ENCODE assay signal across 10 cellular contexts in the genomic region with DNA sequence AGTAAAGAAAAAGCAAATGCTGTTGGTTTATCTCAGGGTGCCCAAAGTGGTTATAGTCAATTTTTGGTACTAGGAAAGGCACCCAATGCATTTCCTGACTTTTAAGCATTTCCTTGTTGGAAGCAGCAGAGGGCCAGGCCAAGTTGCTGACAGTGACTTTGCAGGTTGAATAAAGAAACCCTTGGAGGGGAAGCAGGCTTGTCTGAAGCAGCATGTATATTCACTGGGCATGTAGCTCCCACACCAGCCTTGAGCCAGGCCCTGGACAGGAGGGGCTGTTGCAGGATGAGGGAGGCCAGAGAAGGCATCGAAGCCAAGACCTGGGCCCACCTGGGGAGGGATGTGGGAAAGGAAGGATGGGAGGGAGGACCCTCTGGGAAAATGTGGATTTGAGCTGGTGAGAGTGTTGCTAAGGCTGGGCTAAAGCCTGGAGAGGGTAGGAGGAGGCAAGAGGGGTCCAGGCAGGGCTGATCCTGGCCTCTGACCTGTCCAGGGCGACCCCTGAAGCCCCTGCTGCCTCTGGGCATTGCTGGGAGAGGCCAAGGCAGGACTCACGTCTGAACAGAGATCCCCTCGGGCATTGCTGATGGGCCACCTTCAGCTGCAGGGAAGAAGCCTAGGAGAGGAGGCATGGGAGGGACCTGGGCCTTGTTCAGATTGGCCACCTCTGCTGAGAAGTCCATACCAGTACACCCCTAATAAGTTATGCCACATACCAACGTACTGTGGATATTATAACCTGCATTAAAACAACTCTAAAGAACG.
A peak's percentile ranks its signal among the peaks of the same experiment; 100 is the strongest.
DNase-seq lines count a peak whose midpoint lies in the region; ATAC-seq, FAIRE-seq and TF ChIP-seq lines count a peak whose summit lies in the region.
"Had no signal": no experiment of that assay in that cellular context is flagged by ENCODE, and none has a peak within 500 bp of the region (broad histone marks: within the 10 kb centered on the region; RNA-seq: fewer than 3 reads in every experiment).

No MANE protein-coding gene starts in this region.

- H4K20me1 ChIP-seq in H1 (replicated peaks in 1 of 2; ENCODE audit: control insufficient read depth in 1 of 2, insufficient read depth in 2 of 2, low read length in 2 of 2) (no peaks in the 10 kb centered on the region), osteoblast (ENCODE audit: insufficient read depth, low read length) (no peaks in the 10 kb centered on the region)

- H3K27ac Mint-ChIP-seq in CD14-positive monocyte, result peak overlapping the region; percentile 87 to 100 (median 97)

- H3K27me3 ChIP-seq in H1 (replicated peaks in 1 of 4; ENCODE audit: control insufficient read depth in 3 of 4, extremely low read depth in 1 of 4, insufficient read depth in 3 of 4, low read length in 3 of 4) (no peaks in the 10 kb centered on the region), osteoblast (ENCODE audit: insufficient read depth, low read length) (no peaks in the 10 kb centered on the region), gastrocnemius medialis (no peaks in the 10 kb centered on the region)

- DNase-seq in CD14-positive monocyte (ENCODE audit: low spot score) (no peak), M059J (ENCODE audit: low read depth) (peak; percentile 52), H1 (ENCODE audit: low read depth in 1 of 2, low spot score in 2 of 2) (no peak), osteoblast (ENCODE audit: insufficient read length, low spot score, missing footprints) (peak; percentile 76), gastrocnemius medialis (no peak), AG20443 (ENCODE audit: low spot score) (no peak), HuH-7.5 (ENCODE audit: low spot score) (no peak)

- WGBS in H1 (ENCODE audit: extremely low coverage in 1 of 2, insufficient coverage in 1 of 2, insufficient read length in 1 of 2, insufficient replicate concordance in 2 of 2, low coverage in 1 of 2, low lambda C conversion rate in 2 of 2, missing lambda C conversion rate in 1 of 2), 2 experiments, result 84% methylated on average over 6 of the region's 6 CpGs; no CpG with 5 or more reads in 1 of the 2 experiments

- peaks cover 48 to 73% of the 10 kb centered on the region in 2 donors for H3K36me3 Mint-ChIP-seq in CD14-positive monocyte

- CTCF ChIA-PET in H1 (lab: Charles Lee; ENCODE audit: partially characterized antibody), result interaction anchor here (0.9 to 2.4 kb wide), 5 partner anchors 28 to 194 kb away, joined by 3 to 9 read pairs (median 3); no protein-coding TSS in a partner anchor

- H2BK15ac ChIP-seq in H1 (ENCODE audit: low read length), result no peak overlapping the region

- H2BK5ac ChIP-seq in H1 (ENCODE audit: low read depth, low read length), result peak overlapping the region; percentile 48; the same call in 1 of the 2 replicates

- H2BK20ac ChIP-seq in H1 (ENCODE audit: low read length), result no peak overlapping the region

- TF ChIP-seq EP300 in H1 (IDR thresholded peaks at IDR 0.05; ENCODE audit: borderline replicate concordance in 1 of 2, low read depth in 2 of 2, low read length in 2 of 2), result no peak

- H3K4me1 Mint-ChIP-seq in CD14-positive monocyte, result peaks cover 98% of the 10 kb centered on the region

- H3K4me1 ChIP-seq in H1 (replicated peaks in 1 of 4; ENCODE audit: control insufficient read depth in 3 of 4, insufficient read depth in 4 of 4, low read length in 3 of 4) (peaks cover 0 to 37% (median 19%) of the 10 kb centered on the region in 4 experiments; a peak in 6 of 7 replicates), osteoblast (ENCODE audit: insufficient read depth, low read length) (peaks cover 59% of the 10 kb centered on the region), gastrocnemius medialis (peaks cover 29 to 34% of the 10 kb centered on the region in 2 donors)

- TF ChIP-seq RAD21 in H1 (IDR thresholded peaks at IDR 0.05 in 1 of 2, conservative IDR thresholded peaks at IDR 0.05 in 1 of 2; ENCODE audit: low read depth in 2 of 2, low read length in 2 of 2), result peak; percentile 7 to 12; a peak in 1 of 4 replicates

- H3K4me2 ChIP-seq in H1 (ENCODE audit: insufficient read depth in 1 of 2, low read depth in 2 of 2, low read length in 2 of 2) (no peak overlapping the region), osteoblast (ENCODE audit: insufficient read depth, low read length) (no peak overlapping the region)

- H4K91ac ChIP-seq in H1 (replicated peaks; ENCODE audit: insufficient read length, low read length), result peak overlapping the region; percentile 31

- H3K9me3 ChIP-seq in H1 (ENCODE audit: insufficient read depth in 2 of 2, low read depth in 1 of 2, low read length in 1 of 2) (no peaks in the 10 kb centered on the region), osteoblast (ENCODE audit: low read depth, low read length) (no peaks in the 10 kb centered on the region), gastrocnemius medialis (no peaks in the 10 kb centered on the region)

- no peak for FAIRE-seq in H1 (lab: Jason Lieb, UNC)
- FAIRE-seq: GM19239, islet of Langerhans had no signal

- no peak overlapping the region for H2BK120ac ChIP-seq in H1 (replicated peaks; ENCODE audit: low read depth, low read length)

- H3K23ac ChIP-seq in H1 (ENCODE audit: insufficient read length), result no peak overlapping the region

- peak overlapping the region; percentile 32 for H2BK12ac ChIP-seq in H1 (ENCODE audit: low read depth, low read length)

- in situ Hi-C loops in gastrocnemius medialis (cut with MboI; ENCODE audit: low sequenced_read_pairs in 4 of 4), result no loop called here

- no peaks in the 10 kb centered on the region for H3K79me1 ChIP-seq in H1 (ENCODE audit: low read depth, low read length)

- H3K27me3 Mint-ChIP-seq in CD14-positive monocyte (ENCODE audit: low read depth in 3 of 3), result peaks cover 0 to 13% (median 2%) of the 10 kb centered on the region in 3 donors

- no peak overlapping the region for H4K5ac ChIP-seq in H1 (ENCODE audit: insufficient read length, low read depth, low read length)

- TF ChIP-seq POLR2A in H1 (IDR thresholded peaks at IDR 0.05; ENCODE audit: control extremely low read depth in 1 of 2, low read depth in 2 of 2, low read length in 2 of 2), result no peak
- no peak for TF ChIP-seq POLR2A in gastrocnemius medialis (IDR thresholded peaks at IDR 0.05)

- peak overlapping the region in 1 of 2 donors; percentile 21 for H3K4me3 Mint-ChIP-seq in CD14-positive monocyte

- POLR2A ChIA-PET in H1 (lab: Charles Lee; ENCODE audit: partially characterized antibody), result interaction anchor here (1.1 kb wide), 1 partner anchor 13 kb away, joined by 3 read pairs; no protein-coding TSS in a partner anchor

- no peaks in the 10 kb centered on the region for H3K79me2 ChIP-seq in H1 (ENCODE audit: control insufficient read depth in 1 of 2, insufficient read depth in 2 of 2, low read length in 2 of 2)
- H3K79me2 ChIP-seq in osteoblast (ENCODE audit: insufficient read depth, low read length), result no peaks in the 10 kb centered on the region

- H3K23me2 ChIP-seq in H1 (ENCODE audit: low read depth, low read length), result no peaks in the 10 kb centered on the region

- H3K4me3 ChIP-seq in H1 (ENCODE audit: extremely low read depth in 1 of 4, insufficient read depth in 2 of 4, low read depth in 3 of 4, low read length in 4 of 4) (no peak overlapping the region; a peak in 1 of 8 replicates), osteoblast (ENCODE audit: insufficient read depth, low read length) (no peak overlapping the region), gastrocnemius medialis (no peak overlapping the region)

- H3K4ac ChIP-seq in H1 (replicated peaks; ENCODE audit: insufficient read length, low read depth, low read length), result no peak overlapping the region

- peak overlapping the region; percentile 56; the same call in 1 of the 2 replicates for H2AK5ac ChIP-seq in H1 (ENCODE audit: low read depth, low read length)

- ATAC-seq in gastrocnemius medialis, result no peak
- no peak for ATAC-seq in HG02759 (IDR thresholded peaks at IDR 0.05; ENCODE audit: unreplicated experiment)

- H4K8ac ChIP-seq in H1 (ENCODE audit: extremely low read depth, insufficient read depth, low read length), result no peak overlapping the region

- H3K18ac ChIP-seq in H1 (ENCODE audit: extremely low read depth, low read length), result no peak overlapping the region; the same call in 1 of the 2 replicates

- no peak overlapping the region for H3K14ac ChIP-seq in H1 (ENCODE audit: insufficient read length)

- H3K9me3 Mint-ChIP-seq in CD14-positive monocyte, result peaks cover 0 to 2% (median 0%) of the 10 kb centered on the region in 7 donors

- H2AFZ ChIP-seq in H1 (ENCODE audit: low read length) (no peak overlapping the region), osteoblast (ENCODE audit: low read length) (no peak overlapping the region)

- H3K36me3 ChIP-seq in H1 (ENCODE audit: control insufficient read depth in 2 of 4, insufficient read depth in 4 of 4, low read length in 3 of 4) (no peaks in the 10 kb centered on the region), osteoblast (ENCODE audit: insufficient read depth, low read length) (peaks cover 24% of the 10 kb centered on the region), gastrocnemius medialis (no peaks in the 10 kb centered on the region)

- no peak overlapping the region for H3K9ac ChIP-seq in H1 (replicated peaks in 1 of 4; ENCODE audit: extremely low read depth in 1 of 4, low read depth in 3 of 4, low read length in 3 of 4)

- H3K56ac ChIP-seq in H1 (replicated peaks; ENCODE audit: insufficient read length, low read depth, low read length), result no peak overlapping the region

- intact Hi-C loops in CD14-positive monocyte (cut with micrococcal nuclease) (no loop called here), gastrocnemius medialis (cut with DNase I; ENCODE audit: low total_unique reads) (loop anchor here (10.0 kb wide), 2 partner anchors 249 to 1439 kb away; no protein-coding TSS in a partner anchor)

- H3K27ac ChIP-seq in H1 (ENCODE audit: low read depth, low read length) (peak overlapping the region; percentile 46; the same call in 1 of the 2 replicates), osteoblast (ENCODE audit: low read depth, low read length) (peak overlapping the region; percentile 97), gastrocnemius medialis (no peak overlapping the region)

- no peak for TF ChIP-seq CTCF in CD14-positive monocyte (IDR thresholded peaks at IDR 0.05)
- no peak for TF ChIP-seq CTCF in H1 (IDR thresholded peaks at IDR 0.05; ENCODE audit: control extremely low read depth in 1 of 3, insufficient read depth in 1 of 3, low read depth in 1 of 3, low read length in 3 of 3)
- no peak for TF ChIP-seq CTCF in osteoblast (IDR thresholded peaks at IDR 0.05; ENCODE audit: extremely low read depth, low read depth, low read length)
- TF ChIP-seq CTCF in gastrocnemius medialis (IDR thresholded peaks at IDR 0.05 in 4 of 5, conservative IDR thresholded peaks at IDR 0.05 in 1 of 5), result no peak

TF ChIP-seq in H1, 55 proteins besides CTCF, POLR2A, EP300 and RAD21 (continues in another document):
- TF ChIP-seq CREB1 (IDR thresholded peaks at IDR 0.05) (no peak), CBX5 (IDR thresholded peaks at IDR 0.05; ENCODE audit: low read depth, low read length) (no peak), POLR2AphosphoS5 (IDR thresholded peaks at IDR 0.05; ENCODE audit: low read depth, low read length) (no peak)
- TF ChIP-seq, protein P1, sequence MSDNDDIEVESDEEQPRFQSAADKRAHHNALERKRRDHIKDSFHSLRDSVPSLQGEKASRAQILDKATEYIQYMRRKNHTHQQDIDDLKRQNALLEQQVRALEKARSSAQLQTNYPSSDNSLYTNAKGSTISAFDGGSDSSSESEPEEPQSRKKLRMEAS (IDR thresholded peaks at IDR 0.05), result no peak

Comparison
In these comparisons a context has a peak if more than half of its experiments do, and no peak if none do; other contexts are left out.
1. DNase-seq: peak in M059J (single experiment) and osteoblast (single experiment); none in CD14-positive monocyte (single experiment), H1 (0 of 2), gastrocnemius medialis (0 of 2), AG20443 (single experiment) and HuH-7.5 (single experiment).
2. H3K27ac ChIP-seq: peak in H1 (single experiment) and osteoblast (single experiment); none in gastrocnemius medialis (0 of 4).